Comparison of ENCODE assay signal across 1 cellular context in the genomic region with DNA sequence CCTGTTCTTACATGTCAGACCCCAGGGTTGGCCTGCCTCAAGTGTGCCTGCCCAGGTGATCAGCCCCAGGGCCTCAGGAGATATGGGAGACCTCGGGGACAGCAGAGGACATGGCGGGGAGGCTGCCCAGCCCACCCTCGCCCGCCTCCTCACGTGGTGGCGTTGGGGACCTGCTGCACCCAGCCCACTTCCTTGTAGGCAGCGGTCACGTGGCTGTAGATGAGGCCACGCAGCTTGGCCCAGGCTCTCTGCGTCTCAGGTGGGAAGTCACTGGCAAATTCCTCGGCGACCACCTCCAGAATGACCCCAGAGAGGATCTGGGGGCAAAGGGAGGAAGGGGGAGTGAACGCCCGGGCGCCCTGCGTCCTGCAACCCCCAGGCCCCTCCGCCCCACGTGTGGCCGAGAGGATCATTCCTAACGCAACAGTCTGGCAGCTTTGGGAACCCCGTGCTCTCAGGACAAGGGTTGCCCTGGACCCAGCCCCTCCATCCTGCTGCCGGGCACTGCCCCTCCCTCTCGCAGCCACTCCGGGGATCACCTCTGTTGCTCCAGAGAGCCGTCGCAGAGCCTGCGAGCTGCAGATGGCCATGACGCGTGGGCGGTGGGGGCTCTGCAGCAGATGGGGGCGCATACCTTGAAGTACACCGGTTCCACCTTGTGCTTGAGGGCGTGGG.
TF ChIP-seq lines count a peak whose summit lies in the region.

No MANE protein-coding gene starts in this region.

TF ChIP-seq in HEK293T, 16 proteins besides CTCF, POLR2A, EP300 and RAD21 (continued from another document):
- TF ChIP-seq HDGF (IDR thresholded peaks at IDR 0.05; ENCODE audit: borderline replicate concordance) (no peak), ARNT (IDR thresholded peaks at IDR 0.05) (no peak), LEF1 (IDR thresholded peaks at IDR 0.05; ENCODE audit: borderline replicate concordance) (no peak), ELF4 (IDR thresholded peaks at IDR 0.05) (no peak), L3MBTL2 (conservative IDR thresholded peaks at IDR 0.05) (no peak), SP1 (IDR thresholded peaks at IDR 0.05) (no peak), FOXA1 (IDR thresholded peaks at IDR 0.05) (no peak), BHLHE40 (IDR thresholded peaks at IDR 0.05; ENCODE audit: borderline replicate concordance) (no peak)
